ENCODE assay signal across 8 cellular contexts in the genomic region with DNA sequence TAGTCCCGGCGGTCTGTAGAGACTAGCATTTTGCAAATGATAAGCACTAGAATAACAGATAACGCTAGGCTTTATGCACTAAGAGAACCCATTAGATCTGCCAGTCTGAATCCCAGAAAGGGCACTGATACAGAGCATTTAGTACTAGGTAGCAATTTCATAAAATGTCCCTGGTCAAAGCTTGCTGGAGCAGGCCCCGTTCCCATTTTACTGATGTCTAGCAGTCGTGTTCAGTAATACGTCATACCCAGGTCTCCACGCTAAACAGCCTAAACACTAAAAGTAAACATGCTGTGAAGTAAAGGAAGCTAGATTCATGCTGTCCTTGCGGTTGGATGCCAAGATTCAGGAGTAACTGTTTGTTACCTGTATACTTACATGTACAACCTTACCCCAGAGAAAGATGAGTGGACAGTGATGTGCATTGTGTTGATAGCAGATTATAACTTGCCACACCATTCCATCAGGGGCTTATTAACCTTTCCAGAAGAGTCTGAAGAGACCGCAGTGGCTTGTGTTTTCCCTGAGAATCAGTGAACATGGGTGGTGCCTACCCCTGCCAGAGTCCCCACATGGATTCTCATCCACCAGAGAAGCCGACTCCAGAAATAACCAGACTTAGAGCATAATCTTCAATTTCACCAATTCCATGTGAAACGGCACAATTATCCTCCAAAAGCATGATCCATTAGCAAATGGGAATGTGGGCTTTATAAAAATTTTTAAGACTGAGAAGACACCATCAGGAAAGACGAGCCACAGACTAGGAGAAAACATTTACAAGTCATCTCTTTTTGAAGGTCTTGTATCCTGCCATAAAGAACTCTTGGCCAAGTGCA. TPM values are rescaled to one million over a fixed set of nuclear protein-coding genes. Genes with fewer than 3 reads are reported as not detected.
DNase-seq lines count a peak whose midpoint lies in the region; ATAC-seq lines count a peak whose summit lies in the region.

No MANE protein-coding gene starts in this region.

- peak; percentile 46 for DNase-seq in stimulated activated CD4-positive, alpha-beta T cell treated with anti-CD3 and anti-CD28 coated beads, Interleukin-4, amount 100 ng/mL, for 24 hours
- DNase-seq in stimulated activated CD4-positive, alpha-beta T cell treated with anti-CD3 and anti-CD28 coated beads, Interleukin-4, amount 100 ng/mL, for 1 hour: no peak
- DNase-seq in RKO (ENCODE audit: low spot score) (peak; percentile 83), NCI-H526 treated with DMSO at 0.1 percent for 48 hours (lab: John Stamatoyannopoulos, UW) (no peak), ureter (ENCODE audit: low spot score) (no peak)
- DNase-seq in effector memory CD4-positive, alpha-beta T cell: no peak

- peak overlapping the region; percentile 29 for H3K27ac ChIP-seq in effector memory CD4-positive, alpha-beta T cell (ENCODE audit: insufficient read depth, low read length, poor library complexity, severe bottlenecking)

- H3K9me3 ChIP-seq in effector memory CD4-positive, alpha-beta T cell (ENCODE audit: control insufficient read depth, low read length): no peaks in the 10 kb centered on the region

- H3K4me1 ChIP-seq in effector memory CD4-positive, alpha-beta T cell (ENCODE audit: control insufficient read depth, insufficient read depth, low read length, poor library complexity, severe bottlenecking): peaks cover 39% of the 10 kb centered on the region

- no peaks in the 10 kb centered on the region for H3K27me3 ChIP-seq in effector memory CD4-positive, alpha-beta T cell (replicated peaks; ENCODE audit: control insufficient read depth, insufficient read depth, low read length, poor library complexity, severe bottlenecking)

- peaks cover 47% of the 10 kb centered on the region for H3K36me3 ChIP-seq in effector memory CD4-positive, alpha-beta T cell (ENCODE audit: control insufficient read depth, insufficient read depth, low read length)

- H3K4me3 ChIP-seq in effector memory CD4-positive, alpha-beta T cell (ENCODE audit: insufficient read depth, low read depth, low read length, poor library complexity, severe bottlenecking): no peak overlapping the region

- ATAC-seq in GM19467 (IDR thresholded peaks at IDR 0.05; ENCODE audit: unreplicated experiment) (no peak), HG03571 (IDR thresholded peaks at IDR 0.05; ENCODE audit: unreplicated experiment) (no peak)

RNA-seq across cellular contexts. Expression of a gene that starts 3.4 kb away (rescaled TPM):
- total RNA-seq in ureter: 1,912 TPM

RNA-seq across cellular contexts. Expression of a gene that starts 5.4 kb away (rescaled TPM):
- total RNA-seq in ureter: 3,508 TPM

RNA-seq across cellular contexts. Expression of a gene that starts 18.8 kb away (rescaled TPM):
- total RNA-seq in ureter: 12.7 TPM

RNA-seq across cellular contexts. Expression of a gene that starts 19.7 kb away (rescaled TPM):
- 106 TPM for total RNA-seq in ureter

RNA-seq across cellular contexts. Expression of a gene that starts 35.0 kb away (rescaled TPM):
- 18.6 TPM for total RNA-seq in ureter

Comparison
In these comparisons a context has a peak if more than half of its experiments do, and no peak if none do; other contexts are left out.
1. DNase-seq: peak in stimulated activated CD4-positive, alpha-beta T cell treated with anti-CD3 and anti-CD28 coated beads, Interleukin-4, amount 100 ng/mL, for 24 hours (single experiment) and RKO (single experiment); none in stimulated activated CD4-positive, alpha-beta T cell treated with anti-CD3 and anti-CD28 coated beads, Interleukin-4, amount 100 ng/mL, for 1 hour (single experiment), effector memory CD4-positive, alpha-beta T cell (0 of 3), NCI-H526 treated with DMSO at 0.1 percent for 48 hours (single experiment) and ureter (single experiment).